Comparison of ENCODE assay signal across 10 cellular contexts in genomic region chr6:4280721-4281120, GRCh38.
DNase-seq lines count a peak whose midpoint lies in the region; ATAC-seq and TF ChIP-seq lines count a peak whose summit lies in the region.
"Had no signal": no experiment of that assay in that cellular context is flagged by ENCODE, and none has a peak within 500 bp of the region (broad histone marks: within the 10 kb centered on the region; RNA-seq: fewer than 3 reads in every experiment).

No MANE protein-coding gene starts in this region.

- H3K4me2 ChIP-seq in fibroblast of lung (ENCODE audit: extremely low read depth, insufficient read depth, low read length), result no peak overlapping the region

- H3K9ac ChIP-seq in fibroblast of lung (ENCODE audit: insufficient read depth, low read length), result no peak overlapping the region

- peak; percentile 21 for DNase-seq in NCI-H748 (lab: John Stamatoyannopoulos, UW; ENCODE audit: unreplicated experiment)
- no peak for DNase-seq in NCI-H748 treated with DMSO at 0.1 percent for 48 hours (lab: John Stamatoyannopoulos, UW)
- peak; percentile 7 for DNase-seq in RKO (ENCODE audit: low spot score)
- peak; percentile 66 to 93 for DNase-seq in fibroblast of lung (ENCODE audit: low read depth in 2 of 2)
- DNase-seq in suprapubic skin (ENCODE audit: low spot score in 2 of 2), result no peak
- DNase-seq in gastrocnemius medialis, result no peak
- no peak for DNase-seq in Kasumi-1 (lab: John Stamatoyannopoulos, UW)
- no peak for DNase-seq in SIG-M5 treated with dmso at 0.1 percent for 504 hours (lab: John Stamatoyannopoulos, UW; ENCODE audit: unreplicated experiment)
- DNase-seq: NCI-H2107; stimulated activated CD4-positive, alpha-beta T cell treated with anti-CD3 and anti-CD28 coated beads, Interleukin-4, amount 100 ng/mL, for 1 hour had no signal

- H3K79me2 ChIP-seq in fibroblast of lung (ENCODE audit: control insufficient read depth, insufficient read depth, low read length), result no peaks in the 10 kb centered on the region

- no peak for TF ChIP-seq EP300 in suprapubic skin (IDR thresholded peaks at IDR 0.05)

- no peak for TF ChIP-seq CTCF in fibroblast of lung (conservative IDR thresholded peaks at IDR 0.05 in 1 of 2, IDR thresholded peaks at IDR 0.05 in 1 of 2; ENCODE audit: low read depth in 1 of 2, low read length in 2 of 2)
- TF ChIP-seq CTCF in suprapubic skin (IDR thresholded peaks at IDR 0.05), result no peak
- TF ChIP-seq CTCF in gastrocnemius medialis (IDR thresholded peaks at IDR 0.05 in 4 of 5, conservative IDR thresholded peaks at IDR 0.05 in 1 of 5), result no peak

- H4K20me1 ChIP-seq in fibroblast of lung (ENCODE audit: control insufficient read depth, extremely low read depth, insufficient read depth, low read length), result no peaks in the 10 kb centered on the region

- TF ChIP-seq POLR2A in suprapubic skin (IDR thresholded peaks at IDR 0.05), result no peak
- no peak for TF ChIP-seq POLR2A in gastrocnemius medialis (IDR thresholded peaks at IDR 0.05)

- H3K27me3 ChIP-seq in fibroblast of lung (ENCODE audit: control insufficient read depth, insufficient read depth, low read length) (peaks cover 5% of the 10 kb centered on the region), suprapubic skin (peaks cover 3% of the 10 kb centered on the region), gastrocnemius medialis (no peaks in the 10 kb centered on the region)

- H3K4me3 ChIP-seq in fibroblast of lung (replicated peaks in 1 of 4; ENCODE audit: control extremely low read depth in 1 of 4, insufficient read depth in 1 of 4, low read depth in 3 of 4, low read length in 4 of 4), result no peak overlapping the region
- H3K4me3 ChIP-seq in suprapubic skin, result no peak overlapping the region
- H3K4me3 ChIP-seq in gastrocnemius medialis, result no peak overlapping the region

- intact Hi-C loops in gastrocnemius medialis (cut with DNase I; ENCODE audit: low total_unique reads), result loop anchor here (10.0 kb wide), 2 partner anchors 394 to 524 kb away; no protein-coding TSS in a partner anchor

- H2AFZ ChIP-seq in fibroblast of lung (ENCODE audit: low read length), result no peak overlapping the region

- H3K9me3 ChIP-seq in fibroblast of lung (ENCODE audit: control insufficient read depth, insufficient read depth, low read depth, low read length) (no peaks in the 10 kb centered on the region), suprapubic skin (no peaks in the 10 kb centered on the region), gastrocnemius medialis (no peaks in the 10 kb centered on the region)

- no peaks in the 10 kb centered on the region for H3K36me3 ChIP-seq in fibroblast of lung (ENCODE audit: control insufficient read depth, insufficient read depth, low read length)
- H3K36me3 ChIP-seq in suprapubic skin, result no peaks in the 10 kb centered on the region
- H3K36me3 ChIP-seq in gastrocnemius medialis, result no peaks in the 10 kb centered on the region

- ATAC-seq in gastrocnemius medialis, result no peak

- in situ Hi-C loops in gastrocnemius medialis (cut with MboI; ENCODE audit: low sequenced_read_pairs in 4 of 4), result no loop called here

- no peak overlapping the region for H3K27ac ChIP-seq in fibroblast of lung (ENCODE audit: insufficient read depth, low read length)
- H3K27ac ChIP-seq in suprapubic skin, result peak overlapping the region; percentile 57
- H3K27ac ChIP-seq in gastrocnemius medialis, result no peak overlapping the region

- H3K4me1 ChIP-seq in fibroblast of lung (ENCODE audit: control insufficient read depth, extremely low read depth, insufficient read depth, low read length) (peaks cover 4% of the 10 kb centered on the region), suprapubic skin (peaks cover 23% of the 10 kb centered on the region), gastrocnemius medialis (peaks cover 0 to 8% of the 10 kb centered on the region in 2 donors)

- WGBS in suprapubic skin, result 20% methylated on average over 1 of the region's 1 CpG

Comparison
In these comparisons a context has a peak if more than half of its experiments do, and no peak if none do; other contexts are left out.
1. DNase-seq: peak in NCI-H748 (single experiment), RKO (single experiment) and fibroblast of lung (2 of 2); none in NCI-H748 treated with DMSO at 0.1 percent for 48 hours (single experiment), suprapubic skin (0 of 2), gastrocnemius medialis (0 of 2), Kasumi-1 (0 of 2) and SIG-M5 treated with dmso at 0.1 percent for 504 hours (single experiment).